ENCODE assay signal across 18 cellular contexts in the genomic region with DNA sequence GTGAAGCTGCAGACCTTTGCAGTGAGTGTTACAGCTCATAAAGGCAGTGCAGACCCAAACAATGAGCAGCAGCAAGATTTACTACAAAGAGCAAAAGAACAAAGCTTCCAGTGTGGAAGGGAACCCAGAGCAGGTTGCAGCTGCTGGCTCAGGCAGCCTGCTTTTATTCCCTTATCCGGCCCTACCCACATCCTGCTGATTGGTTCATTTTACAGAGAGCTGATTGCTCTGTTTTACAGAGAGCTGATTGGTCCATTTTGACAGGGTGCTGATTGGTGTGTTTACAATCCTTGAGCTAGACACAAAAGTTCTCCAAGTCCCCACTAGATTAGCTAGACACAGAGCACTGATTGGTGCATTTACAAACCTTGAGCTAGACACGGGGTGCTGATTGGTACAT. TPM values are rescaled to one million over a fixed set of nuclear protein-coding genes. Genes with fewer than 3 reads are reported as not detected.
"Had no signal": no experiment of that assay in that cellular context is flagged by ENCODE, and none has a peak within 500 bp of the region (broad histone marks: within the 10 kb centered on the region; RNA-seq: fewer than 3 reads in every experiment).

No MANE protein-coding gene starts in this region.

RNA-seq across cellular contexts. Expression of gene DYDC2, which starts 2.3 kb away (rescaled TPM):
- total RNA-seq: activated CD4-positive, alpha-beta memory T cell treated with anti-CD3 and anti-CD28 coated beads, Interleukin-2, amount 10 ng/mL, durations not matched to agents 7 days and 5 days; activated CD4-positive, alpha-beta T cell treated with anti-CD3 and anti-CD28 coated beads, Interleukin-2, amount 10 ng/mL, durations not matched to agents 7 days and 5 days; activated CD8-positive, alpha-beta memory T cell treated with anti-CD3 and anti-CD28 coated beads for 36 hours; activated naive CD4-positive, alpha-beta T cell treated with anti-CD3 and anti-CD28 coated beads for 36 hours; activated naive CD4-positive, alpha-beta T cell treated with anti-CD3 and anti-CD28 coated beads, Interleukin-2, amount 50 U/mL, for 72 hours; activated T-cell treated with anti-CD3 and anti-CD28 coated beads, Interleukin-2, amount 50 U/mL, for 4 hours; activated T-cell treated with anti-CD3 and anti-CD28 coated beads, Interleukin-2, amount 50 U/mL, for 72 hours; activated T-helper 1 cell treated with anti-CD3 and anti-CD28 coated beads, Interleukin-12 subunit alpha, Interleukin-12 subunit beta, Interleukin-2, Interleukin-4 antibody, amounts not matched to agents 30 ng/mL and 10 ng/mL and 1 ng/mL, durations not matched to agents 14 hours and 24 hours and 36 hours; activated T-helper 17 cell treated with anti-CD3 and anti-CD28 coated beads, Interleukin-2, amount 50 U/mL, for 72 hours; adrenal gland; aorta; astrocyte; body of pancreas; cardiac septum had no signal
- polyA plus RNA-seq: adrenal gland, aorta had no signal

RNA-seq across cellular contexts. Expression of gene DYDC1, which starts 2.4 kb away (rescaled TPM):
- total RNA-seq: activated CD4-positive, alpha-beta memory T cell treated with anti-CD3 and anti-CD28 coated beads, Interleukin-2, amount 10 ng/mL, durations not matched to agents 7 days and 5 days; activated CD4-positive, alpha-beta T cell treated with anti-CD3 and anti-CD28 coated beads for 36 hours; activated CD4-positive, alpha-beta T cell treated with anti-CD3 and anti-CD28 coated beads, Interleukin-2, amount 10 ng/mL, durations not matched to agents 7 days and 5 days; activated CD8-positive, alpha-beta memory T cell treated with anti-CD3 and anti-CD28 coated beads for 36 hours; activated naive CD4-positive, alpha-beta T cell treated with anti-CD3 and anti-CD28 coated beads for 36 hours; activated naive CD4-positive, alpha-beta T cell treated with anti-CD3 and anti-CD28 coated beads, Interleukin-2, amount 50 U/mL, for 72 hours; activated naive CD8-positive, alpha-beta T cell treated with anti-CD3 and anti-CD28 coated beads for 36 hours; activated T-cell treated with anti-CD3 and anti-CD28 coated beads, Interleukin-2, amount 50 U/mL, for 4 hours; activated T-cell treated with anti-CD3 and anti-CD28 coated beads, Interleukin-2, amount 50 U/mL, for 72 hours; activated T-helper 1 cell treated with anti-CD3 and anti-CD28 coated beads, Interleukin-12 subunit alpha, Interleukin-12 subunit beta, Interleukin-2, Interleukin-4 antibody, amounts not matched to agents 30 ng/mL and 10 ng/mL and 1 ng/mL, durations not matched to agents 14 hours and 24 hours and 36 hours; activated T-helper 17 cell treated with anti-CD3 and anti-CD28 coated beads, Interleukin-2, amount 50 U/mL, for 72 hours; adrenal gland; aorta; astrocyte; body of pancreas; breast epithelium; cardiac septum; cerebellum had no signal
- polyA plus RNA-seq: adrenal gland, aorta had no signal
